Comparison of ENCODE assay signal across 17 cellular contexts in genomic region chr5:148388692-148389091, GRCh38. TPM values are rescaled to one million over a fixed set of nuclear protein-coding genes. Genes with fewer than 3 reads are reported as not detected.
DNase-seq lines count a peak whose midpoint lies in the region; ATAC-seq, FAIRE-seq and TF ChIP-seq lines count a peak whose summit lies in the region.
"Had no signal": no experiment of that assay in that cellular context is flagged by ENCODE, and none has a peak within 500 bp of the region (broad histone marks: within the 10 kb centered on the region; RNA-seq: fewer than 3 reads in every experiment).

No MANE protein-coding gene starts in this region.

- H3K27ac Mint-ChIP-seq in astrocyte (ENCODE audit: unreplicated experiment) (no peak overlapping the region), type B pancreatic cell (no peak overlapping the region)
- H3K27ac Mint-ChIP-seq: endodermal cell had no signal

- H3K4me3 ChIP-seq in astrocyte (ENCODE audit: insufficient read depth, low read depth, low read length) = no peak overlapping the region
- H3K4me3 ChIP-seq in tibial artery = no peak overlapping the region
- H3K4me3 ChIP-seq: cardiac muscle cell, thoracic aorta had no signal

- no peak overlapping the region for H3K27ac ChIP-seq in astrocyte (ENCODE audit: low read depth, low read length)
- no peak overlapping the region for H3K27ac ChIP-seq in tibial artery
- H3K27ac ChIP-seq: cardiac muscle cell, parathyroid adenoma, thoracic aorta had no signal

- no peak for TF ChIP-seq CTCF in astrocyte (IDR thresholded peaks at IDR 0.05; ENCODE audit: insufficient read depth, low read depth, low read length)
- no peak for TF ChIP-seq CTCF in type B pancreatic cell (conservative IDR thresholded peaks at IDR 0.05)
- no peak for TF ChIP-seq CTCF in tibial artery (IDR thresholded peaks at IDR 0.05)

- H3K27me3 ChIP-seq in astrocyte (ENCODE audit: insufficient read depth, low read length) (no peaks in the 10 kb centered on the region), tibial artery (no peaks in the 10 kb centered on the region)
- H3K27me3 ChIP-seq: cardiac muscle cell had no signal

- FAIRE-seq in astrocyte (lab: Jason Lieb, UNC) = no peak

- ATAC-seq in left ventricle myocardium superior (peak; percentile 4), left cardiac atrium (no peak), HG02885 (IDR thresholded peaks at IDR 0.05; ENCODE audit: poor library complexity, unreplicated experiment) (peak; percentile 34), GM18520 (IDR thresholded peaks at IDR 0.05; ENCODE audit: unreplicated experiment) (no peak)

- H3K36me3 Mint-ChIP-seq in astrocyte (ENCODE audit: low read depth, unreplicated experiment) (peaks cover 2% of the 10 kb centered on the region), type B pancreatic cell (peaks cover 21% of the 10 kb centered on the region)

- H3K36me3 ChIP-seq in astrocyte (ENCODE audit: insufficient read depth, low read length) (peaks cover 2% of the 10 kb centered on the region), tibial artery (peaks cover 0 to 4% (median 0%) of the 10 kb centered on the region in 3 donors)
- H3K36me3 ChIP-seq: cardiac muscle cell, thoracic aorta had no signal

- intact Hi-C loops in left ventricle myocardium superior (cut with micrococcal nuclease) = no loop called here
- intact Hi-C loops in left cardiac atrium (cut with DNase I) = no loop called here
- intact Hi-C loops in tibial artery (cut with DNase I; ENCODE audit: low total_unique reads) = no loop called here

- H3K4me1 ChIP-seq in astrocyte (ENCODE audit: insufficient read depth, low read length) (peaks cover 17% of the 10 kb centered on the region), tibial artery (peaks cover 0 to 42% (median 23%) of the 10 kb centered on the region in 4 donors)
- H3K4me1 ChIP-seq: parathyroid adenoma had no signal

- peaks cover 61% of the 10 kb centered on the region for H4K20me1 ChIP-seq in astrocyte (ENCODE audit: insufficient read depth, low read length)

- H2AFZ ChIP-seq in astrocyte (ENCODE audit: low read depth, low read length) = no peak overlapping the region
- H2AFZ ChIP-seq: parathyroid adenoma had no signal

- no peaks in the 10 kb centered on the region for H3K9me3 Mint-ChIP-seq in astrocyte (ENCODE audit: unreplicated experiment)
- no peaks in the 10 kb centered on the region for H3K9me3 Mint-ChIP-seq in type B pancreatic cell
- H3K9me3 Mint-ChIP-seq: endodermal cell had no signal

- H3K9me3 ChIP-seq in astrocyte (ENCODE audit: insufficient read depth, low read depth, low read length) = no peaks in the 10 kb centered on the region
- H3K9me3 ChIP-seq in tibial artery = no peaks in the 10 kb centered on the region
- H3K9me3 ChIP-seq: thoracic aorta had no signal

- peaks cover 32% of the 10 kb centered on the region for H3K4me1 Mint-ChIP-seq in astrocyte (ENCODE audit: low read depth, unreplicated experiment)
- peaks cover 46% of the 10 kb centered on the region for H3K4me1 Mint-ChIP-seq in type B pancreatic cell (ENCODE audit: unreplicated experiment)

- no peak overlapping the region for H3K4me3 Mint-ChIP-seq in astrocyte (ENCODE audit: unreplicated experiment)
- H3K4me3 Mint-ChIP-seq in type B pancreatic cell = peak overlapping the region; percentile 35
- H3K4me3 Mint-ChIP-seq: endodermal cell had no signal

- H3K27me3 Mint-ChIP-seq in astrocyte (ENCODE audit: low read depth, unreplicated experiment) (no peaks in the 10 kb centered on the region), type B pancreatic cell (no peaks in the 10 kb centered on the region)

- DNase-seq in left ventricle myocardium superior = no peak
- no peak for DNase-seq in left cardiac atrium
- DNase-seq in astrocyte (ENCODE audit: low read depth) = peak; percentile 25
- DNase-seq in type B pancreatic cell (ENCODE audit: extremely low spot score, unreplicated experiment) = no peak
- DNase-seq in tibial artery = no peak
- DNase-seq in COLO829 (ENCODE audit: low spot score) = no peak
- DNase-seq: activated effector memory CD4-positive, alpha-beta T cell treated with anti-CD3 and anti-CD28 coated beads, Interleukin-2, amount 50 U/mL, for 16 hours; endodermal cell; islet precursor cell; NCI-H524; RPMI8226 had no signal

- peaks cover 92% of the 10 kb centered on the region for H3K79me2 ChIP-seq in astrocyte (ENCODE audit: insufficient read depth, low read length)

- H3K4me2 ChIP-seq in astrocyte (ENCODE audit: low read length) = no peak overlapping the region

- no peak overlapping the region for H3K9ac ChIP-seq in astrocyte (ENCODE audit: low read length)
- H3K9ac ChIP-seq: parathyroid adenoma had no signal

RNA-seq across cellular contexts. Expression of gene FBXO38, which starts 4.9 kb away (rescaled TPM):
- total RNA-seq in left ventricle myocardium superior (41.2 TPM), left cardiac atrium (10 to 100 TPM; 33.5 to 39.6 TPM), astrocyte (36.2 and 38.8 TPM in 2 replicates), type B pancreatic cell (ENCODE audit: low replicate concordance) (43.6 and 51.5 TPM in 2 replicates)

RNA-seq across cellular contexts. Expression of gene SPINK9, which starts 53.3 kb away (rescaled TPM):
- total RNA-seq in left ventricle myocardium superior (0.57 TPM), left cardiac atrium (not detected), astrocyte (not detected in 2 replicates), type B pancreatic cell (ENCODE audit: low replicate concordance) (1.3 TPM in 1 of 2 replicates, not detected in the other)
- total RNA-seq: cardiac muscle cell, endodermal cell, mononuclear cell, thoracic aorta had no signal

Comparison
In these comparisons a context has a peak if more than half of its experiments do, and no peak if none do; other contexts are left out.
1. ATAC-seq: peak in left ventricle myocardium superior (single experiment) and HG02885 (single experiment); none in left cardiac atrium (0 of 2) and GM18520 (single experiment).